Comparison of ENCODE assay signal across 14 cellular contexts in genomic region chr18:39190508-39190907, GRCh38.
"Had no signal": no experiment of that assay in that cellular context is flagged by ENCODE, and none has a peak within 500 bp of the region (broad histone marks: within the 10 kb centered on the region; RNA-seq: fewer than 3 reads in every experiment).

No MANE protein-coding gene starts in this region.

- ATAC-seq: activated CD8-positive, alpha-beta T cell treated with anti-CD3 and anti-CD28 coated beads for 36 hours; naive thymus-derived CD8-positive, alpha-beta T cell; stimulated activated effector memory CD8-positive, alpha-beta T cell treated with anti-CD3 and anti-CD28 coated beads, Interleukin-12 subunit alpha, Interleukin-12 subunit beta, amount 100 ng/mL, for 72 hours had no signal

- H3K9me3 Mint-ChIP-seq: activated B cell treated with CpG ODN at 0.5 μM for 24 hours; activated naive CD4-positive, alpha-beta T cell treated with anti-CD3 and anti-CD28 coated beads, Interleukin-2, amount 50 U/mL, for 24 hours had no signal

- H3K36me3 Mint-ChIP-seq: activated naive CD4-positive, alpha-beta T cell treated with anti-CD3 and anti-CD28 coated beads, Interleukin-2, amount 50 U/mL, for 24 hours; naive thymus-derived CD8-positive, alpha-beta T cell; stimulated activated effector memory CD8-positive, alpha-beta T cell treated with anti-CD3 and anti-CD28 coated beads, Interleukin-12 subunit alpha, Interleukin-12 subunit beta, amount 100 ng/mL, for 72 hours had no signal

- H3K4me3 Mint-ChIP-seq: activated B cell treated with CpG ODN at 0.5 μM for 24 hours; activated CD8-positive, alpha-beta T cell treated with anti-CD3 and anti-CD28 coated beads for 36 hours; activated naive CD4-positive, alpha-beta T cell treated with anti-CD3 and anti-CD28 coated beads, Interleukin-2, amount 50 U/mL, for 24 hours; naive thymus-derived CD8-positive, alpha-beta T cell; stimulated activated effector memory CD8-positive, alpha-beta T cell treated with anti-CD3 and anti-CD28 coated beads, Interleukin-12 subunit alpha, Interleukin-12 subunit beta, amount 100 ng/mL, for 72 hours had no signal

- H3K27ac Mint-ChIP-seq: activated B cell treated with CpG ODN at 0.5 μM for 24 hours; activated CD8-positive, alpha-beta T cell treated with anti-CD3 and anti-CD28 coated beads for 36 hours; activated naive CD4-positive, alpha-beta T cell treated with anti-CD3 and anti-CD28 coated beads, Interleukin-2, amount 50 U/mL, for 24 hours; stimulated activated effector memory CD8-positive, alpha-beta T cell treated with anti-CD3 and anti-CD28 coated beads, Interleukin-12 subunit alpha, Interleukin-12 subunit beta, amount 100 ng/mL, for 72 hours had no signal

- DNase-seq: activated B cell treated with CpG ODN at 0.5 μM for 24 hours; activated CD4-positive, alpha-beta T cell treated with anti-CD3 and anti-CD28 coated beads for 48 hours; activated CD8-positive, alpha-beta memory T cell treated with anti-CD3 and anti-CD28 coated beads, Interleukin-2, amount 50 U/mL, for 4 hours; activated CD8-positive, alpha-beta T cell treated with anti-CD3 and anti-CD28 coated beads for 36 hours; activated effector memory CD4-positive, alpha-beta T cell treated with anti-CD3 and anti-CD28 coated beads, Interleukin-2, amount 50 U/mL, for 16 hours; activated T-cell treated with anti-CD3 and anti-CD28 coated beads, Interleukin-2, amount 50 U/mL, for 48 hours; adrenal gland; islet precursor cell; mammary epithelial cell; naive thymus-derived CD8-positive, alpha-beta T cell; T1000; thyroid gland had no signal

- H3K27me3 Mint-ChIP-seq: activated B cell treated with CpG ODN at 0.5 μM for 24 hours; activated CD8-positive, alpha-beta T cell treated with anti-CD3 and anti-CD28 coated beads for 36 hours; activated naive CD4-positive, alpha-beta T cell treated with anti-CD3 and anti-CD28 coated beads, Interleukin-2, amount 50 U/mL, for 24 hours; naive thymus-derived CD8-positive, alpha-beta T cell had no signal

- H3K4me1 Mint-ChIP-seq: activated B cell treated with CpG ODN at 0.5 μM for 24 hours; activated naive CD4-positive, alpha-beta T cell treated with anti-CD3 and anti-CD28 coated beads, Interleukin-2, amount 50 U/mL, for 24 hours; naive thymus-derived CD8-positive, alpha-beta T cell; stimulated activated effector memory CD8-positive, alpha-beta T cell treated with anti-CD3 and anti-CD28 coated beads, Interleukin-12 subunit alpha, Interleukin-12 subunit beta, amount 100 ng/mL, for 72 hours had no signal
